10 cellular contexts compared by ENCODE assay signal in genomic region chr9:15403155-15403554, GRCh38. TPM values are rescaled to one million over a fixed set of nuclear protein-coding genes. Genes with fewer than 3 reads are reported as not detected.
DNase-seq lines count a peak whose midpoint lies in the region; ATAC-seq and TF ChIP-seq lines count a peak whose summit lies in the region.
"Had no signal": no experiment of that assay in that cellular context is flagged by ENCODE, and none has a peak within 500 bp of the region (broad histone marks: within the 10 kb centered on the region; RNA-seq: fewer than 3 reads in every experiment).

No MANE protein-coding gene starts in this region.

- intact Hi-C loops in MCF 10A (cut with micrococcal nuclease), result no loop called here
- intact Hi-C loops in breast epithelium (cut with DNase I; ENCODE audit: low total_unique reads), result no loop called here

- WGBS in endodermal cell (ENCODE audit: insufficient coverage in 1 of 2, insufficient read length in 1 of 2), 2 experiments, result 75% methylated on average over 2 of the region's 4 CpGs; no CpG with 5 or more reads in 1 of the 2 experiments

- POLR2A ChIA-PET in MCF 10A (lab: Yijun Ruan, JAX), result no interaction called here

- H3K4me1 ChIP-seq in breast epithelium (no peaks in the 10 kb centered on the region), endodermal cell (ENCODE audit: control insufficient read depth, insufficient read depth, low read length) (no peaks in the 10 kb centered on the region)
- H3K4me1 ChIP-seq: psoas muscle, upper lobe of left lung had no signal

- no peak overlapping the region for H3K4me3 Mint-ChIP-seq in MCF 10A (ENCODE audit: unreplicated experiment)
- H3K4me3 Mint-ChIP-seq in endodermal cell, result no peak overlapping the region
- H3K4me3 Mint-ChIP-seq in type B pancreatic cell, result no peak overlapping the region

- no TSS peak for BruUV-seq in MCF 10A (replicated peaks; lab: Mats Ljungman, UMichigan)

- H3K27me3 Mint-ChIP-seq in MCF 10A (ENCODE audit: insufficient read depth, unreplicated experiment), result no peaks in the 10 kb centered on the region
- H3K27me3 Mint-ChIP-seq in endodermal cell (ENCODE audit: insufficient read depth), result no peaks in the 10 kb centered on the region
- no peaks in the 10 kb centered on the region for H3K27me3 Mint-ChIP-seq in type B pancreatic cell

- TF ChIP-seq POLR2A in breast epithelium (IDR thresholded peaks at IDR 0.05) (no peak), NB4 (IDR thresholded peaks at IDR 0.05; ENCODE audit: extremely low read depth, insufficient read length) (no peak)

- H3K27me3 ChIP-seq in breast epithelium (no peaks in the 10 kb centered on the region), endodermal cell (ENCODE audit: control insufficient read depth, insufficient read depth, low read length, poor library complexity, severe bottlenecking) (no peaks in the 10 kb centered on the region)
- H3K27me3 ChIP-seq: upper lobe of left lung had no signal

- ATAC-seq in GM18907 (IDR thresholded peaks at IDR 0.05; ENCODE audit: unreplicated experiment), result no peak
- ATAC-seq: psoas muscle had no signal

- H3K27ac Mint-ChIP-seq in MCF 10A (ENCODE audit: low read depth, unreplicated experiment) (no peak overlapping the region), endodermal cell (no peak overlapping the region), type B pancreatic cell (no peak overlapping the region)

- H3K36me3 ChIP-seq in breast epithelium (no peaks in the 10 kb centered on the region), endodermal cell (ENCODE audit: control insufficient read depth, insufficient read depth, low read length) (no peaks in the 10 kb centered on the region)
- H3K36me3 ChIP-seq: upper lobe of left lung had no signal

- TF ChIP-seq CTCF in MCF 10A (IDR thresholded peaks at IDR 0.05; ENCODE audit: unreplicated experiment) (peak; percentile 25), breast epithelium (IDR thresholded peaks at IDR 0.05) (no peak), NB4 (IDR thresholded peaks at IDR 0.05; ENCODE audit: low read depth, low read length) (peak; percentile 85), endodermal cell (conservative IDR thresholded peaks at IDR 0.05) (peak; percentile 74), type B pancreatic cell (conservative IDR thresholded peaks at IDR 0.05) (peak; percentile 32)

- no peaks in the 10 kb centered on the region for H3K4me1 Mint-ChIP-seq in MCF 10A (ENCODE audit: insufficient read depth, unreplicated experiment)
- H3K4me1 Mint-ChIP-seq in endodermal cell, result no peaks in the 10 kb centered on the region
- no peaks in the 10 kb centered on the region for H3K4me1 Mint-ChIP-seq in type B pancreatic cell (ENCODE audit: unreplicated experiment)

- DNase-seq in MCF 10A (ENCODE audit: unreplicated experiment) (peak; percentile 43), breast epithelium (ENCODE audit: low spot score in 2 of 2) (no peak), NB4 (ENCODE audit: low read depth) (peak; percentile 73), endodermal cell (peak; percentile 78), type B pancreatic cell (ENCODE audit: extremely low spot score, unreplicated experiment) (no peak), anterior cingulate cortex (lab: John Stamatoyannopoulos, UW) (no peak), amygdala (lab: John Stamatoyannopoulos, UW) (no peak)
- DNase-seq: psoas muscle, upper lobe of left lung had no signal

- H3K9me3 ChIP-seq in breast epithelium (no peaks in the 10 kb centered on the region), endodermal cell (ENCODE audit: control insufficient read depth, low read length) (peaks cover 10% of the 10 kb centered on the region)
- H3K9me3 ChIP-seq: psoas muscle had no signal

- H3K27ac ChIP-seq in breast epithelium (no peak overlapping the region), endodermal cell (ENCODE audit: low read depth, low read length) (no peak overlapping the region)
- H3K27ac ChIP-seq: psoas muscle, upper lobe of left lung had no signal

- H3K36me3 Mint-ChIP-seq in MCF 10A (ENCODE audit: insufficient read depth, unreplicated experiment) (no peaks in the 10 kb centered on the region), endodermal cell (ENCODE audit: low read depth) (no peaks in the 10 kb centered on the region), type B pancreatic cell (peaks cover 9% of the 10 kb centered on the region)

- CTCF ChIA-PET in MCF 10A (lab: Yijun Ruan, JAX), result interaction anchor here (0.6 kb wide), 1 partner anchor 22 kb away, joined by 6 read pairs; no protein-coding TSS in a partner anchor

- no peak overlapping the region for H3K9ac ChIP-seq in endodermal cell (ENCODE audit: extremely low read depth, low read length, poor library complexity, severe bottlenecking)

- H3K9me3 Mint-ChIP-seq in MCF 10A (ENCODE audit: unreplicated experiment) (no peaks in the 10 kb centered on the region), endodermal cell (peaks cover 32% of the 10 kb centered on the region), type B pancreatic cell (peaks cover 8% of the 10 kb centered on the region)

- no peak overlapping the region for H3K4me3 ChIP-seq in breast epithelium
- H3K4me3 ChIP-seq in NB4 (ENCODE audit: low read depth, low read length), result no peak overlapping the region
- H3K4me3 ChIP-seq in endodermal cell (ENCODE audit: low read length), result no peak overlapping the region
- H3K4me3 ChIP-seq: psoas muscle, upper lobe of left lung had no signal

RNA-seq across cellular contexts. Expression of gene SNAPC3, which starts 19.5 kb away (rescaled TPM):
- total RNA-seq in MCF 10A (2022), result 20.7 and 21.9 TPM in 2 replicates
- total RNA-seq in breast epithelium, result 10 to 100 TPM; 28.3 to 38.1 (median 33.4) TPM
- 10 to 100 TPM; 41.3 to 52.5 TPM for total RNA-seq in endodermal cell
- 55.4 TPM for polyA plus RNA-seq in endodermal cell (2013, experiment 1 of 2)
- 50.3 TPM for polyA plus RNA-seq in endodermal cell (2013, experiment 2 of 2)
- total RNA-seq in type B pancreatic cell (ENCODE audit: low replicate concordance), result 28.0 and 42.6 TPM in 2 replicates

Comparison
In these comparisons a context has a peak if more than half of its experiments do, and no peak if none do; other contexts are left out.
1. DNase-seq: peak in MCF 10A (single experiment), NB4 (single experiment) and endodermal cell (single experiment); none in breast epithelium (0 of 2), type B pancreatic cell (single experiment), anterior cingulate cortex (0 of 58) and amygdala (0 of 56).
2. CTCF ChIP-seq: peak in MCF 10A (single experiment), NB4 (single experiment), endodermal cell (single experiment) and type B pancreatic cell (single experiment); none in breast epithelium (0 of 3).